ENCODE assay signal across 5 cellular contexts in the genomic region with DNA sequence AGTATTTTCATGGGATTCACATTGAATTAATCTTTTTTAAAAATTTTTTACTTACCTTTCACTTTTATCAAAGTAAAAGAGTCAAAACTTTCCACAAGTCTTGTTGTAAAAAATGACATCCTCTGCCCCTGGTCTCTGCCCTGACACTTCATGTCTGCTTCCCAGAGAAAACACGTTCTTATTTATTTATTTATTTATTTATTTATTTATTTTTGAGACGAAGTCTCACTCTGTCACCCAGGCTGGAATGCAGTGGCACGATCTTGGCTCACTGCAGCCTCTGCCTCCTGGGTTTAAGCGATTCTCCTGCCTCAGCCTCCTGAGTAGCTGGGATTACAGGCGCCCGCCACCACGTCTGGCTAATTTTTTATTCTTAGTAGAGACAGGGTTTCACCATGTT. TPM values are rescaled to one million over a fixed set of nuclear protein-coding genes. Genes with fewer than 3 reads are reported as not detected.
DNase-seq lines count a peak whose midpoint lies in the region; ATAC-seq, FAIRE-seq and TF ChIP-seq lines count a peak whose summit lies in the region.
"Not testable (repeated sequence)": the region's sequence is repeated elsewhere in the genome, so short reads cannot be mapped to it uniquely, and the experiment has no call there.

No MANE protein-coding gene starts in this region.

- not testable (repeated sequence) for H4K20me1 ChIP-seq in OCI-LY3 (ENCODE audit: insufficient read depth, low read length); PC-9 (ENCODE audit: insufficient read depth); SU-DHL-6 (ENCODE audit: low read depth, low read length)

- POLR2A ChIA-PET in A549 (lab: Yijun Ruan, JAX); HEK293 (lab: Yijun Ruan, JAX); PC-9 (lab: Charles Lee; ENCODE audit: unreplicated experiment): not testable (repeated sequence)

- H3K9ac ChIP-seq in OCI-LY3 (ENCODE audit: low read length); SU-DHL-6 (ENCODE audit: low read length): not testable (repeated sequence)

- CTCF ChIA-PET in A549 (lab: Yijun Ruan, JAX): interaction anchor here (0.6 kb wide), 1 partner anchor 11 kb away, joined by 3 read pairs; no protein-coding TSS in a partner anchor
- CTCF ChIA-PET in HEK293 (lab: Yijun Ruan, JAX); PC-9 (lab: Charles Lee): not testable (repeated sequence)

- BruUV-seq in PC-9 (replicated peaks; lab: Mats Ljungman, UMichigan): not testable (repeated sequence)

- not testable (repeated sequence) for H3K4me2 ChIP-seq in A549; OCI-LY3 (ENCODE audit: low read length); PC-9; SU-DHL-6 (ENCODE audit: low read depth, low read length, poor library complexity, severe bottlenecking)

- TF ChIP-seq EP300 in A549 (IDR thresholded peaks at IDR 0.05): not testable (repeated sequence)

- not testable (repeated sequence) for TF ChIP-seq CTCF in A549 (IDR thresholded peaks at IDR 0.05); HEK293 (tag by site-specific recombination; IDR thresholded peaks at IDR 0.05); OCI-LY3 (IDR thresholded peaks at IDR 0.05; ENCODE audit: low read depth, low read length); PC-9 (conservative IDR thresholded peaks at IDR 0.05); SU-DHL-6 (IDR thresholded peaks at IDR 0.05; ENCODE audit: insufficient read depth, low read length, poor library complexity, severe bottlenecking)

- H3K27ac ChIP-seq in A549; HEK293 (ENCODE audit: extremely low read depth, low read depth, low read length); OCI-LY3 (ENCODE audit: low read length); PC-9; SU-DHL-6 (ENCODE audit: low read depth, low read length): not testable (repeated sequence)

- peak overlapping the region; percentile 47; the same call in 1 of the 2 replicates for H2AFZ ChIP-seq in OCI-LY3 (ENCODE audit: low read depth, low read length)
- H2AFZ ChIP-seq in PC-9: peak overlapping the region; percentile 64; the same call in 1 of the 2 replicates
- H2AFZ ChIP-seq in SU-DHL-6 (ENCODE audit: low read depth, low read length, severe bottlenecking): peak overlapping the region; percentile 5

- not testable (repeated sequence) for H3K36me3 ChIP-seq in HEK293 (ENCODE audit: control insufficient read depth in 2 of 2, insufficient read depth in 1 of 2, low read length in 2 of 2); OCI-LY3 (replicated peaks; ENCODE audit: low read depth, low read length); PC-9 (ENCODE audit: low read depth); SU-DHL-6 (ENCODE audit: low read length)

- not testable (repeated sequence) for H3K27me3 ChIP-seq in OCI-LY3 (ENCODE audit: low read depth, low read length); PC-9 (ENCODE audit: insufficient read depth, low read depth); SU-DHL-6 (ENCODE audit: low read length)

- H3K9me2 ChIP-seq in PC-9 (ENCODE audit: insufficient read depth); SU-DHL-6 (replicated peaks; ENCODE audit: insufficient read depth, low read length): not testable (repeated sequence)

- TF ChIP-seq POLR2A in A549 (IDR thresholded peaks at IDR 0.05; ENCODE audit: low read length): not testable (repeated sequence)

- WGBS in A549 (ENCODE audit: missing lambda C conversion rate): 81% methylated on average over 5 of the region's 7 CpGs

- not testable (repeated sequence) for H3K4me3 ChIP-seq in A549; HEK293 (ENCODE audit: low read depth, low read length); OCI-LY3 (ENCODE audit: low read length); PC-9; SU-DHL-6 (ENCODE audit: insufficient read depth, low read length, poor library complexity, severe bottlenecking)

- H3K79me2 ChIP-seq in OCI-LY3 (ENCODE audit: low read length); PC-9 (ENCODE audit: low read depth); SU-DHL-6 (ENCODE audit: insufficient read depth, low read length): not testable (repeated sequence)

- H3K9me3 ChIP-seq in A549; HEK293 (ENCODE audit: control insufficient read depth, insufficient read depth, low read depth, low read length); OCI-LY3 (ENCODE audit: insufficient read depth, low read length); PC-9 (ENCODE audit: insufficient read depth, low read depth); SU-DHL-6 (ENCODE audit: insufficient read depth, low read length): not testable (repeated sequence)

- FAIRE-seq in A549 (lab: Jason Lieb, UNC): not testable (repeated sequence)

- not testable (repeated sequence) for ATAC-seq in A549

- H3F3A ChIP-seq in PC-9 (ENCODE audit: insufficient read depth, low read depth): not testable (repeated sequence)
- H3F3A ChIP-seq in SU-DHL-6 (ENCODE audit: insufficient read depth): peaks cover 14% of the 10 kb centered on the region; the same call in 1 of the 2 replicates

- H3K4me1 ChIP-seq in A549; HEK293 (ENCODE audit: control insufficient read depth, insufficient read depth, low read length); OCI-LY3 (ENCODE audit: low read length); PC-9 (replicated peaks; ENCODE audit: insufficient read depth): not testable (repeated sequence)

- TF ChIP-seq RAD21 in A549 (conservative IDR thresholded peaks at IDR 0.05 in 1 of 2, IDR thresholded peaks at IDR 0.05 in 1 of 2): not testable (repeated sequence)

- intact Hi-C loops in PC-9 (cut with micrococcal nuclease; ENCODE audit: unreplicated experiment): not testable (repeated sequence)

- not testable (repeated sequence) for DNase-seq in A549 (ENCODE audit: low read depth in 1 of 2, low spot score in 1 of 2); PC-9

TF ChIP-seq in A549, 52 proteins besides CTCF, POLR2A, EP300 and RAD21:
- TF ChIP-seq ZC3H11A (IDR thresholded peaks at IDR 0.05): peak; percentile 61

TF ChIP-seq in HEK293, 187 proteins besides CTCF, POLR2A, EP300 and RAD21 (continues in another document):
- TF ChIP-seq ZNF558 (tag by site-specific recombination; IDR thresholded peaks at IDR 0.05) (peak; percentile 49; the same call in 1 of the 2 replicates), ZNF654 (tag by site-specific recombination; IDR thresholded peaks at IDR 0.05; ENCODE audit: low read depth) (peak; percentile 17; the same call in 1 of the 2 replicates), ZNF426 (tag by site-specific recombination; IDR thresholded peaks at IDR 0.05) (peak; percentile 81), ZNF560 (tag by site-specific recombination; IDR thresholded peaks at IDR 0.05; ENCODE audit: borderline replicate concordance) (0 out of 2 replicates have a peak, but pooled peaks have one; percentile 42), ZBTB8A (tag by site-specific recombination; IDR thresholded peaks at IDR 0.05) (peak; percentile 57), ZNF433 (tag by site-specific recombination; IDR thresholded peaks at IDR 0.05; ENCODE audit: low read depth) (peak; percentile 48; the same call in 1 of the 2 replicates), ZBTB21 (tag by site-specific recombination; IDR thresholded peaks at IDR 0.05) (peak; percentile 61; the same call in 1 of the 2 replicates), ZNF623 (tag by site-specific recombination; IDR thresholded peaks at IDR 0.05) (peak; percentile 67), ZNF629 (tag by site-specific recombination; IDR thresholded peaks at IDR 0.05) (0 out of 2 replicates have a peak, but pooled peaks have one; percentile 40)
- TF ChIP-seq, protein P1, sequence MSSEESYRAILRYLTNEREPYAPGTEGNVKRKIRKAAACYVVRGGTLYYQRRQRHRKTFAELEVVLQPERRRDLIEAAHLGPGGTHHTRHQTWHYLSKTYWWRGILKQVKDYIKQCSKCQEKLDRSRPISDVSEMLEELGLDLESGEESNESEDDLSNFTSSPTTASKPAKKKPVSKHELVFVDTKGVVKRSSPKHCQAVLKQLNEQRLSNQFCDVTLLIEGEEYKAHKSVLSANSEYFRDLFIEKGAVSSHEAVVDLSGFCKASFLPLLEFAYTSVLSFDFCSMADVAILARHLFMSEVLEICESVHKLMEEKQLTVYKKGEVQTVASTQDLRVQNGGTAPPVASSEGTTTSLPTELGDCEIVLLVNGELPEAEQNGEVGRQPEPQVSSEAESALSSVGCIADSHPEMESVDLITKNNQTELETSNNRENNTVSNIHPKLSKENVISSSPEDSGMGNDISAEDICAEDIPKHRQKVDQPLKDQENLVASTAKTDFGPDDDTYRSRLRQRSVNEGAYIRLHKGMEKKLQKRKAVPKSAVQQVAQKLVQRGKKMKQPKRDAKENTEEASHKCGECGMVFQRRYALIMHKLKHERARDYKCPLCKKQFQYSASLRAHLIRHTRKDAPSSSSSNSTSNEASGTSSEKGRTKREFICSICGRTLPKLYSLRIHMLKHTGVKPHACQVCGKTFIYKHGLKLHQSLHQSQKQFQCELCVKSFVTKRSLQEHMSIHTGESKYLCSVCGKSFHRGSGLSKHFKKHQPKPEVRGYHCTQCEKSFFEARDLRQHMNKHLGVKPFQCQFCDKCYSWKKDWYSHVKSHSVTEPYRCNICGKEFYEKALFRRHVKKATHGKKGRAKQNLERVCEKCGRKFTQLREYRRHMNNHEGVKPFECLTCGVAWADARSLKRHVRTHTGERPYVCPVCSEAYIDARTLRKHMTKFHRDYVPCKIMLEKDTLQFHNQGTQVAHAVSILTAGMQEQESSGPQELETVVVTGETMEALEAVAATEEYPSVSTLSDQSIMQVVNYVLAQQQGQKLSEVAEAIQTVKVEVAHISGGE (tag by site-specific recombination; conservative IDR thresholded peaks at IDR 0.05; ENCODE audit: low read depth): peak; percentile 58

RNA-seq across cellular contexts. Expression of a gene that starts 5.1 kb away (rescaled TPM):
- polyA plus RNA-seq in A549 (2011; rRNA removed) (39.9 and 54.5 TPM in 2 replicates), A549 (2017; fragmentation: RNase III; extraction: RNeasy Plus Mini Kit Qiagen cat#74134 plus additional on column Dnase treatment) (44.0 to 45.3 TPM (median 44.2 TPM) in 3 replicates)
- 23.9 and 26.5 TPM in 2 replicates for polyA plus RNA-seq in A549 (2012; cell fraction: cytosol; rRNA removed)
- 13.2 and 19.3 TPM in 2 replicates for polyA plus RNA-seq in A549 (2012; cell fraction: nucleus; rRNA removed)
- polyA minus RNA-seq in A549 (2011; rRNA and poly(A)+ RNA removed): 12.5 and 18.0 TPM in 2 replicates
- 14.2 and 20.4 TPM in 2 replicates for total RNA-seq in PC-9 (2021)

Comparison
In these comparisons a context has a peak if more than half of its experiments do, and no peak if none do; other contexts are left out.
1. H2AFZ ChIP-seq: peak in every context shown above with its lines; median percentile 64 in PC-9; 47 in OCI-LY3; 5 in SU-DHL-6.